6 cellular contexts compared by ENCODE assay signal in genomic region chr9:137004285-137004684, GRCh38. TPM values are rescaled to one million over a fixed set of nuclear protein-coding genes. Genes with fewer than 3 reads are reported as not detected.
DNase-seq lines count a peak whose midpoint lies in the region; FAIRE-seq and TF ChIP-seq lines count a peak whose summit lies in the region.
"Not testable (repeated sequence)": the region's sequence is repeated elsewhere in the genome, so short reads cannot be mapped to it uniquely, and the experiment has no call there.
"Had no signal": no experiment of that assay in that cellular context is flagged by ENCODE, and none has a peak within 500 bp of the region (broad histone marks: within the 10 kb centered on the region; RNA-seq: fewer than 3 reads in every experiment).

No MANE protein-coding gene starts in this region.

- not testable (repeated sequence) for H4K20me1 ChIP-seq in OCI-LY1 (ENCODE audit: insufficient read depth, low read length); astrocyte (ENCODE audit: insufficient read depth, low read length); neural cell (ENCODE audit: insufficient read depth)

- TF ChIP-seq RAD21 in neural cell (conservative IDR thresholded peaks at IDR 0.05): not testable (repeated sequence)

- H3K4me1 ChIP-seq in OCI-LY1 (ENCODE audit: insufficient read depth, low read length, severe bottlenecking); astrocyte (ENCODE audit: insufficient read depth, low read length): not testable (repeated sequence)

- TF ChIP-seq EP300 in neural cell (conservative IDR thresholded peaks at IDR 0.05; ENCODE audit: poor library complexity, severe bottlenecking): not testable (repeated sequence)

- not testable (repeated sequence) for H3K4me2 ChIP-seq in OCI-LY1 (ENCODE audit: low read length); astrocyte (ENCODE audit: low read length); neural cell (ENCODE audit: low read length)

- not testable (repeated sequence) for H3K27ac ChIP-seq in OCI-LY1 (ENCODE audit: low read depth, low read length, poor library complexity, severe bottlenecking); astrocyte (ENCODE audit: low read depth, low read length); neural cell (ENCODE audit: low read length)

- H3K36me3 Mint-ChIP-seq in astrocyte (ENCODE audit: low read depth, unreplicated experiment): not testable (repeated sequence)

- not testable (repeated sequence) for H3K9ac ChIP-seq in OCI-LY1 (ENCODE audit: low read length); astrocyte (ENCODE audit: low read length); neural cell (ENCODE audit: low read length)

- H2AFZ ChIP-seq in OCI-LY1 (ENCODE audit: low read length); astrocyte (ENCODE audit: low read depth, low read length); neural cell (ENCODE audit: low read depth, low read length): not testable (repeated sequence)

- not testable (repeated sequence) for H3K79me2 ChIP-seq in OCI-LY1 (ENCODE audit: insufficient read depth, low read length); astrocyte (ENCODE audit: insufficient read depth, low read length); neural cell (replicated peaks; ENCODE audit: insufficient read depth, low read length)

- not testable (repeated sequence) for H3K36me3 ChIP-seq in OCI-LY1 (ENCODE audit: insufficient read depth, low read length); astrocyte (ENCODE audit: insufficient read depth, low read length); neural cell (ENCODE audit: insufficient read depth, low read length)

- not testable (repeated sequence) for H3K27me3 Mint-ChIP-seq in astrocyte (ENCODE audit: low read depth, unreplicated experiment)

- not testable (repeated sequence) for H3K9me3 ChIP-seq in OCI-LY1 (ENCODE audit: low read length); astrocyte (ENCODE audit: insufficient read depth, low read depth, low read length); neural cell (ENCODE audit: low read length)

- H3K9me2 ChIP-seq in OCI-LY1 (ENCODE audit: low read depth, low read length); neural cell (ENCODE audit: insufficient read depth, low read length): not testable (repeated sequence)

- H3K27ac Mint-ChIP-seq in astrocyte (ENCODE audit: unreplicated experiment): not testable (repeated sequence)

- not testable (repeated sequence) for H3F3A ChIP-seq in OCI-LY1 (ENCODE audit: insufficient read depth, low read length); neural cell (ENCODE audit: insufficient read depth, low read length, poor library complexity, severe bottlenecking)

- H3K9me3 Mint-ChIP-seq in astrocyte (ENCODE audit: unreplicated experiment): not testable (repeated sequence)

- not testable (repeated sequence) for H3K4me3 Mint-ChIP-seq in astrocyte (ENCODE audit: unreplicated experiment)

- DNase-seq in astrocyte (ENCODE audit: low read depth); fibroblast of pulmonary artery (ENCODE audit: low read depth): not testable (repeated sequence)

- H3K4me1 Mint-ChIP-seq in astrocyte (ENCODE audit: low read depth, unreplicated experiment): not testable (repeated sequence)

- H3K4me3 ChIP-seq in OCI-LY1 (ENCODE audit: low read depth, low read length, poor library complexity, severe bottlenecking); astrocyte (ENCODE audit: insufficient read depth, low read depth, low read length); fibroblast of pulmonary artery (replicated peaks; ENCODE audit: low read depth, low read length); neural cell (ENCODE audit: low read length): not testable (repeated sequence)

- not testable (repeated sequence) for FAIRE-seq in astrocyte (lab: Jason Lieb, UNC)

- TF ChIP-seq CTCF in GM12872 (IDR thresholded peaks at IDR 0.05; ENCODE audit: insufficient read depth, low read depth, low read length): 0 out of 3 replicates have a peak, but pooled peaks have one; percentile 24
- TF ChIP-seq CTCF in OCI-LY1 (IDR thresholded peaks at IDR 0.05; ENCODE audit: low read length): peak; percentile 23; the same call in 1 of the 2 replicates
- peak; percentile 4 for TF ChIP-seq CTCF in astrocyte (IDR thresholded peaks at IDR 0.05; ENCODE audit: insufficient read depth, low read depth, low read length)
- peak; percentile 26 for TF ChIP-seq CTCF in fibroblast of pulmonary artery (IDR thresholded peaks at IDR 0.05; ENCODE audit: low read length, missing control alignments)
- peak; percentile 39 for TF ChIP-seq CTCF in neural cell (IDR thresholded peaks at IDR 0.05; ENCODE audit: poor library complexity, severe bottlenecking)

- not testable (repeated sequence) for H3K27me3 ChIP-seq in OCI-LY1 (ENCODE audit: insufficient read depth, low read length); astrocyte (ENCODE audit: insufficient read depth, low read length); neural cell (ENCODE audit: insufficient read depth, low read depth, low read length)

RNA-seq across cellular contexts. Expression of gene CLIC3, which starts 7.9 kb away (rescaled TPM):
- total RNA-seq in astrocyte: 0.39 and 0.48 TPM in 2 replicates
- polyA plus RNA-seq in neural cell: not detected in 2 replicates
- not detected in 2 replicates for polyA minus RNA-seq in neural cell

RNA-seq across cellular contexts. Expression of gene PAXX, which starts 12.1 kb away (rescaled TPM):
- total RNA-seq in astrocyte: 15.3 and 18.8 TPM in 2 replicates
- polyA plus RNA-seq in neural cell: 276 and 346 TPM in 2 replicates
- 30.4 and 35.3 TPM in 2 replicates for polyA minus RNA-seq in neural cell

RNA-seq across cellular contexts. Expression of gene LCNL1, which starts 21.5 kb away (rescaled TPM):
- total RNA-seq in astrocyte: 0.22 and 0.45 TPM in 2 replicates
- 0.76 TPM in 1 of 2 replicates, not detected in the other for polyA plus RNA-seq in neural cell
- not detected in 2 replicates for polyA minus RNA-seq in neural cell
- total RNA-seq: activated T-cell treated with anti-CD3 and anti-CD28 coated beads, Interleukin-2, amount 50 U/mL, for 72 hours had no signal

RNA-seq across cellular contexts. Expression of gene ABCA2, which starts 23.8 kb away (rescaled TPM):
- 16.2 and 20.0 TPM in 2 replicates for total RNA-seq in astrocyte
- polyA plus RNA-seq in neural cell: 30.6 and 52.0 TPM in 2 replicates
- 24.3 and 32.9 TPM in 2 replicates for polyA minus RNA-seq in neural cell

RNA-seq across cellular contexts. Expression of gene PTGDS, which starts 27.0 kb away (rescaled TPM):
- 5.0 and 5.6 TPM in 2 replicates for total RNA-seq in astrocyte
- polyA plus RNA-seq in neural cell: 2.0 TPM in 1 of 2 replicates, not detected in the other
- polyA minus RNA-seq in neural cell: not detected in 2 replicates
- total RNA-seq: activated T-cell treated with anti-CD3 and anti-CD28 coated beads, Interleukin-2, amount 50 U/mL, for 72 hours had no signal
